8 cellular contexts compared by ENCODE assay signal in genomic region chr2:113656031-113656624, GRCh38. TPM values are rescaled to one million over a fixed set of nuclear protein-coding genes. Genes with fewer than 3 reads are reported as not detected.
A peak's percentile ranks its signal among the peaks of the same experiment; 100 is the strongest.
DNase-seq lines count a peak whose midpoint lies in the region; ATAC-seq, FAIRE-seq and TF ChIP-seq lines count a peak whose summit lies in the region.
"Not testable (repeated sequence)": the region's sequence is repeated elsewhere in the genome, so short reads cannot be mapped to it uniquely, and the experiment has no call there.

No MANE protein-coding gene starts in this region.

- H3K4me1 ChIP-seq in CD8-positive, alpha-beta memory T cell (ENCODE audit: insufficient read depth, low read length); H9 (ENCODE audit: insufficient read depth, low read length); K562 (replicated peaks in 1 of 2; ENCODE audit: control insufficient read depth in 2 of 2, insufficient read depth in 2 of 2, low read length in 2 of 2); iPS DF 6.9 (ENCODE audit: control insufficient read depth, insufficient read depth, low read length): not testable (repeated sequence)

- not testable (repeated sequence) for H3K9me3 Mint-ChIP-seq in CD8-positive, alpha-beta memory T cell; activated CD8-positive, alpha-beta T cell treated with anti-CD3 and anti-CD28 coated beads for 36 hours
- H3K9me3 Mint-ChIP-seq in H9: peaks cover 20 to 42% of the 10 kb centered on the region in 2 experiments

- not testable (repeated sequence) for TF ChIP-seq RAD21 in K562 (CRISPR knock-in tag; conservative IDR thresholded peaks at IDR 0.05 in 1 of 2, IDR thresholded peaks at IDR 0.05 in 1 of 2)

- not testable (repeated sequence) for TF ChIP-seq CTCF in H9 (conservative IDR thresholded peaks at IDR 0.05); activated CD8-positive, alpha-beta T cell treated with anti-CD3 and anti-CD28 coated beads for 36 hours (IDR thresholded peaks at IDR 0.05); K562 (IDR thresholded peaks at IDR 0.05 in 2 of 3, conservative IDR thresholded peaks at IDR 0.05 in 1 of 3; ENCODE audit: insufficient read depth in 2 of 3, low read depth in 1 of 3, low read length in 3 of 3)

- H3K56ac ChIP-seq in H9 (ENCODE audit: insufficient read length, low read depth, low read length): not testable (repeated sequence)

- not testable (repeated sequence) for H4K5ac ChIP-seq in H9 (ENCODE audit: insufficient read length, low read depth, low read length)

- not testable (repeated sequence) for TF ChIP-seq EP300 in K562 (IDR thresholded peaks at IDR 0.05; ENCODE audit: low read length)

- WGBS in H9 (ENCODE audit: extremely low coverage, insufficient read length, low lambda C conversion rate): no CpG with 5 or more reads among the region's 27 CpGs
- 5% methylated on average over 22 of the region's 27 CpGs for WGBS in K562 (ENCODE audit: insufficient coverage, low coverage, missing lambda C conversion rate)
- no CpG with 5 or more reads among the region's 27 CpGs for WGBS in iPS DF 6.9 (ENCODE audit: insufficient coverage, insufficient read length)

- H3K4ac ChIP-seq in H9 (ENCODE audit: low read depth, low read length): not testable (repeated sequence)

- not testable (repeated sequence) for H3K4me1 Mint-ChIP-seq in CD8-positive, alpha-beta memory T cell; H9; activated CD8-positive, alpha-beta T cell treated with anti-CD3 and anti-CD28 coated beads for 36 hours (ENCODE audit: low read depth)

- BruUV-seq in K562 (replicated peaks; lab: Mats Ljungman, UMichigan): not testable (repeated sequence)

- H3K9me1 ChIP-seq in K562 (ENCODE audit: control insufficient read depth, insufficient read depth, low read length): not testable (repeated sequence)

- not testable (repeated sequence) for H3K9me3 ChIP-seq in CD8-positive, alpha-beta memory T cell (ENCODE audit: low read length); H9 (ENCODE audit: control insufficient read depth, low read depth, low read length); KOPT-K1 (ENCODE audit: insufficient read depth, low read length, poor library complexity, severe bottlenecking); K562 (replicated peaks; ENCODE audit: control insufficient read depth, insufficient read depth, low read depth, low read length); iPS DF 6.9 (ENCODE audit: control insufficient read depth, insufficient read depth, low read length)

- H3K4me2 ChIP-seq in H9 (ENCODE audit: insufficient read depth, insufficient read length, low read length) (peak overlapping the region; percentile 33), K562 (ENCODE audit: insufficient read depth, low read length) (peak overlapping the region; percentile 68)

- not testable (repeated sequence) for H3K14ac ChIP-seq in H9 (ENCODE audit: insufficient read depth, low read length)

- not testable (repeated sequence) for H3K4me3 ChIP-seq in CD8-positive, alpha-beta memory T cell (ENCODE audit: low read length)
- peak overlapping the region; percentile 39 for H3K4me3 ChIP-seq in K562
- peak overlapping the region; percentile 21; the same call in 1 of the 2 replicates for H3K4me3 ChIP-seq in iPS DF 6.9 (ENCODE audit: low read length)

- H2BK120ac ChIP-seq in H9 (ENCODE audit: low read depth, low read length, poor library complexity, severe bottlenecking): not testable (repeated sequence)

- not testable (repeated sequence) for H3K18ac ChIP-seq in H9 (ENCODE audit: insufficient read length, low read depth, low read length)

- DNase-seq in CD8-positive, alpha-beta memory T cell: peak in 2 of 5 donors; percentile 7 to 24
- DNase-seq in H9; iPS DF 6.9 (ENCODE audit: low read depth, low spot score): not testable (repeated sequence)
- DNase-seq in SK-N-DZ (ENCODE audit: low spot score) (peak; percentile 17), K562 (ENCODE audit: extremely low read depth in 1 of 4, low spot score in 3 of 4) (peak in 1 of 4 experiments; percentile 52)
- DNase-seq in activated CD8-positive, alpha-beta T cell treated with anti-CD3 and anti-CD28 coated beads for 36 hours: peak; percentile 6
- peak; percentile 9 for DNase-seq in stimulated activated CD4-positive, alpha-beta T cell treated with anti-CD3 and anti-CD28 coated beads, Interleukin-15, amount 100 ng/mL, for 24 hours

- intact Hi-C loops in activated CD8-positive, alpha-beta T cell treated with anti-CD3 and anti-CD28 coated beads for 36 hours (cut with micrococcal nuclease); K562 (cut with micrococcal nuclease): not testable (repeated sequence)

- in situ Hi-C loops in K562 (cut with MboI): not testable (repeated sequence)

- CTCF ChIA-PET in CD8-positive, alpha-beta memory T cell (lab: Charles Lee); activated CD8-positive, alpha-beta T cell treated with anti-CD3 and anti-CD28 coated beads for 36 hours (lab: Charles Lee); K562 (lab: Yijun Ruan, JAX; ENCODE audit: low intra/inter-chr PET ratio): not testable (repeated sequence)

- H3K23me2 ChIP-seq in H9 (ENCODE audit: insufficient read length, low read depth, low read length, poor library complexity, severe bottlenecking): not testable (repeated sequence)

- not testable (repeated sequence) for H4K91ac ChIP-seq in H9 (ENCODE audit: insufficient read length, low read depth, low read length)

- not testable (repeated sequence) for FAIRE-seq in K562 (lab: Jason Lieb, UNC)

- TF ChIP-seq POLR2A in K562 (conservative IDR thresholded peaks at IDR 0.05): not testable (repeated sequence)

- H3K27me3 ChIP-seq in CD8-positive, alpha-beta memory T cell (ENCODE audit: insufficient read depth, low read length, poor library complexity, severe bottlenecking); H9 (ENCODE audit: insufficient read depth, low read length); K562 (ENCODE audit: control insufficient read depth in 2 of 2, insufficient read depth in 2 of 2, low read length in 2 of 2); iPS DF 6.9 (ENCODE audit: control insufficient read depth, insufficient read depth, low read length): not testable (repeated sequence)

- not testable (repeated sequence) for H4K20me1 ChIP-seq in H9 (ENCODE audit: control insufficient read depth, insufficient read depth, insufficient read length); K562 (replicated peaks; ENCODE audit: control insufficient read depth, insufficient read depth, low read length)

- not testable (repeated sequence) for H3K36me3 Mint-ChIP-seq in CD8-positive, alpha-beta memory T cell; activated CD8-positive, alpha-beta T cell treated with anti-CD3 and anti-CD28 coated beads for 36 hours (ENCODE audit: low read depth)
- H3K36me3 Mint-ChIP-seq in H9 (ENCODE audit: insufficient read depth in 1 of 3, low read depth in 3 of 3): peaks cover 0 to 10% (median 5%) of the 10 kb centered on the region in 3 experiments; a peak in 5 of 7 replicates

- H2AK5ac ChIP-seq in H9 (ENCODE audit: insufficient read length, low read length): not testable (repeated sequence)

- not testable (repeated sequence) for H3K27ac ChIP-seq in CD8-positive, alpha-beta memory T cell (ENCODE audit: low read depth, low read length); H9 (ENCODE audit: insufficient read length, low read depth, low read length); K562 (ENCODE audit: extremely low read depth, low read depth, low read length); iPS DF 6.9 (ENCODE audit: low read length)
- peak overlapping the region; percentile 61 for H3K27ac ChIP-seq in KOPT-K1 (ENCODE audit: low read depth, low read length, poor library complexity, severe bottlenecking)

- not testable (repeated sequence) for H3K79me1 ChIP-seq in H9 (ENCODE audit: insufficient read depth, low read depth, low read length, poor library complexity, severe bottlenecking)

- not testable (repeated sequence) for H2BK15ac ChIP-seq in H9 (ENCODE audit: low read depth, low read length)

- H3K27me3 Mint-ChIP-seq in CD8-positive, alpha-beta memory T cell; activated CD8-positive, alpha-beta T cell treated with anti-CD3 and anti-CD28 coated beads for 36 hours: not testable (repeated sequence)
- peaks cover 67% of the 10 kb centered on the region for H3K27me3 Mint-ChIP-seq in H9 (ENCODE audit: low read depth)

- H2BK12ac ChIP-seq in H9 (ENCODE audit: insufficient read length, low read depth, low read length): not testable (repeated sequence)

- not testable (repeated sequence) for H2AFZ ChIP-seq in H9 (ENCODE audit: low read length)
- H2AFZ ChIP-seq in K562 (ENCODE audit: low read depth, low read length): peak overlapping the region; percentile 79

- H3K9ac ChIP-seq in H9 (ENCODE audit: extremely low read depth, insufficient read length, low read length): not testable (repeated sequence)
- H3K9ac ChIP-seq in K562 (ENCODE audit: insufficient read depth in 1 of 2, low read depth in 2 of 2, low read length in 2 of 2): peak overlapping the region in 1 of 2 experiments; percentile 43; a peak in 1 of 4 replicates

- not testable (repeated sequence) for H2BK20ac ChIP-seq in H9 (ENCODE audit: low read depth, low read length, poor library complexity, severe bottlenecking)

- ATAC-seq in activated CD8-positive, alpha-beta T cell treated with anti-CD3 and anti-CD28 coated beads for 36 hours: not testable (repeated sequence)
- ATAC-seq in K562: peak; percentile 89

- peak overlapping the region in 6 of 7 donors; percentile 74 to 81 (median 78) for H3K4me3 Mint-ChIP-seq in CD8-positive, alpha-beta memory T cell
- peak overlapping the region; percentile 80 to 90 for H3K4me3 Mint-ChIP-seq in H9
- H3K4me3 Mint-ChIP-seq in activated CD8-positive, alpha-beta T cell treated with anti-CD3 and anti-CD28 coated beads for 36 hours: peak overlapping the region; percentile 52

- H3K23ac ChIP-seq in H9 (ENCODE audit: insufficient read length, low read depth, low read length): not testable (repeated sequence)

- not testable (repeated sequence) for H3K36me3 ChIP-seq in CD8-positive, alpha-beta memory T cell (ENCODE audit: insufficient read depth, low read length); KOPT-K1 (ENCODE audit: insufficient read depth, low read length); K562 (ENCODE audit: control insufficient read depth, insufficient read depth, low read length); iPS DF 6.9 (ENCODE audit: control insufficient read depth, insufficient read depth, low read length)

- POLR2A ChIA-PET in CD8-positive, alpha-beta memory T cell (lab: Charles Lee); activated CD8-positive, alpha-beta T cell treated with anti-CD3 and anti-CD28 coated beads for 36 hours (lab: Charles Lee); K562 (lab: Yijun Ruan, JAX): not testable (repeated sequence)

- not testable (repeated sequence) for H4K8ac ChIP-seq in H9 (replicated peaks; ENCODE audit: insufficient read length, low read depth, low read length)

- H3T11ph ChIP-seq in H9 (ENCODE audit: low read length): not testable (repeated sequence)

- not testable (repeated sequence) for H3K79me2 ChIP-seq in H9 (ENCODE audit: insufficient read depth, low read length); K562 (ENCODE audit: control insufficient read depth, insufficient read depth, low read length)

- H3K27ac Mint-ChIP-seq in CD8-positive, alpha-beta memory T cell: peak overlapping the region in 6 of 8 donors; percentile 2 to 81 (median 28)
- H3K27ac Mint-ChIP-seq in H9: peak overlapping the region in 1 of 3 experiments; percentile 93; a peak in 2 of 7 replicates
- not testable (repeated sequence) for H3K27ac Mint-ChIP-seq in activated CD8-positive, alpha-beta T cell treated with anti-CD3 and anti-CD28 coated beads for 36 hours

- H2BK5ac ChIP-seq in H9 (ENCODE audit: insufficient read length, low read length): not testable (repeated sequence)

RNA-seq across cellular contexts. Expression of gene RABL2A, which starts 29.1 kb away (rescaled TPM):
- total RNA-seq in CD8-positive, alpha-beta memory T cell: 10 to 100 TPM; 14.7 to 15.9 TPM
- polyA plus RNA-seq in CD8-positive, alpha-beta memory T cell: 13.6 TPM
- 11.4 and 12.7 TPM in 2 replicates for total RNA-seq in H9 (2021)
- polyA plus RNA-seq in SK-N-DZ (2014; cell fraction: cytosol; rRNA removed): 11.0 and 11.5 TPM in 2 replicates
- polyA plus RNA-seq in SK-N-DZ (2014; cell fraction: nucleus; rRNA removed): 15.2 and 17.4 TPM in 2 replicates
- 10 to 100 TPM; 11.8 TPM for total RNA-seq in activated CD8-positive, alpha-beta T cell treated with anti-CD3 and anti-CD28 coated beads for 36 hours
- total RNA-seq in K562 (2011; cell fraction: chromatin; rRNA removed; ENCODE audit: low replicate concordance): 27.6 and 50.6 TPM in 2 replicates
- 20.1 and 30.2 TPM in 2 replicates for total RNA-seq in K562 (2011; cell fraction: nucleolus; rRNA removed)
- 34.0 and 48.6 TPM in 2 replicates for total RNA-seq in K562 (2011; cell fraction: nucleoplasm; rRNA removed)
- 2.2 and 3.5 TPM in 2 replicates for total RNA-seq in K562 (2014; rRNA removed)
- 2.1 and 3.2 TPM in 2 replicates for total RNA-seq in K562 (2014; rRNA removed; fragmentation: Illumina TruSeq; extraction: Trizol)
- 3.4 and 4.8 TPM in 2 replicates for total RNA-seq in K562 (2015; rRNA removed; fragmentation: Illumina TruSeq; extraction: Trizol)
- 3.2 and 4.2 TPM in 2 replicates for total RNA-seq in K562 (2021)
- polyA plus RNA-seq in K562 (2011; rRNA removed): 5.3 and 5.8 TPM in 2 replicates
- 4.7 and 5.1 TPM in 2 replicates for polyA plus RNA-seq in K562 (2011; cell fraction: cytosol; rRNA removed)
- 21.7 and 27.2 TPM in 2 replicates for polyA plus RNA-seq in K562 (2011; cell fraction: nucleus; rRNA removed)
- 3.2 and 6.6 TPM in 2 replicates for polyA plus RNA-seq in K562 (2012)
- 2.8 and 4.7 TPM in 2 replicates for polyA plus RNA-seq in K562 (2014; fragmentation: Illumina TruSeq; extraction: Trizol)
- polyA plus RNA-seq in K562 (2014; fragmentation: Nextera tagmentation; extraction: Ambion mirVana): under 1 TPM; 0.27 to 0.34 TPM
- polyA plus RNA-seq in K562 (2014; rRNA removed): 3.0 and 5.1 TPM in 2 replicates
- polyA minus RNA-seq in K562 (2011; rRNA and poly(A)+ RNA removed): 7.4 and 9.2 TPM in 2 replicates
- polyA minus RNA-seq in K562 (2011; cell fraction: cytosol; rRNA and poly(A)+ RNA removed): 1.3 TPM in 1 of 2 replicates, not detected in the other
- 10.0 and 11.8 TPM in 2 replicates for polyA minus RNA-seq in K562 (2011; cell fraction: nucleus; rRNA and poly(A)+ RNA removed)
